Comparison of ENCODE assay signal across 31 cellular contexts in the genomic region with DNA sequence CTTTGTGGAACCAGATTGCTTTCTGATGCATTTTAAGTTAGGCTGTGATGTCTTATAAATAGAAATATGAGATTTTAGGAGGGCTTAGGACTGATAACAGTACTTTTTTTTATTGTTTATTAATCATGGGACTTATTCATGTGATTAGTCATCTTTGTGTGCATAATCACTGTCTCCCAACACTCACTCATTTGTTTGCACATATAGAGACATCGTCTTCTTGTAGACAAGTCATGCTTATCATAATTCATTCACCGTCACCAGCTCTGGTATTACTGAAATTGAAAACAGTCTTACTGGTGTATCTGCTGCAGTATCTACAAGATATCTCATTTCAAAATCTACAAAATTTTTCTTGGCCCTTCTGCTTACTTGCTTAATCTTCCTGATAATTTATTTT. TPM values are rescaled to one million over a fixed set of nuclear protein-coding genes. Genes with fewer than 3 reads are reported as not detected.
DNase-seq lines count a peak whose midpoint lies in the region; ATAC-seq, FAIRE-seq and TF ChIP-seq lines count a peak whose summit lies in the region.
"Had no signal": no experiment of that assay in that cellular context is flagged by ENCODE, and none has a peak within 500 bp of the region (broad histone marks: within the 10 kb centered on the region; RNA-seq: fewer than 3 reads in every experiment).

No MANE protein-coding gene starts in this region.

- H3K4me3 ChIP-seq in A549, result no peak overlapping the region
- H3K4me3 ChIP-seq in brain microvascular endothelial cell (ENCODE audit: low read depth, low read length), result no peak overlapping the region
- no peak overlapping the region for H3K4me3 ChIP-seq in fibroblast of villous mesenchyme (ENCODE audit: low read depth, low read length)
- H3K4me3 ChIP-seq in sigmoid colon, result no peak overlapping the region
- H3K4me3 ChIP-seq: adrenal gland, cardiac muscle cell, stomach had no signal

- TF ChIP-seq POLR2A in A549 (IDR thresholded peaks at IDR 0.05; ENCODE audit: low read length), result no peak
- no peak for TF ChIP-seq POLR2A in sigmoid colon (IDR thresholded peaks at IDR 0.05)

- intact Hi-C loops in sigmoid colon (cut with DNase I), result no loop called here

- H3K27me3 Mint-ChIP-seq in stimulated activated naive CD8-positive, alpha-beta T cell treated with anti-CD3 and anti-CD28 coated beads, Interleukin-15, amount 100 ng/mL, for 72 hours, result no peaks in the 10 kb centered on the region
- H3K27me3 Mint-ChIP-seq: activated CD4-positive, alpha-beta memory T cell treated with anti-CD3 and anti-CD28 coated beads, Interleukin-2, amount 10 ng/mL, durations not matched to agents 7 days and 5 days; IgD-negative memory B cell; naive B cell had no signal

- H3K27ac ChIP-seq in A549, result no peak overlapping the region
- no peak overlapping the region for H3K27ac ChIP-seq in brain microvascular endothelial cell
- no peak overlapping the region for H3K27ac ChIP-seq in sigmoid colon
- H3K27ac ChIP-seq: adrenal gland, cardiac muscle cell, stomach had no signal

- WGBS in A549 (ENCODE audit: missing lambda C conversion rate), result 15% methylated on average over 2 of the region's 2 CpGs
- WGBS in sigmoid colon, 2 donors, result 90 to 94% methylated on average over 2 of the region's 2 CpGs

- POLR2A ChIA-PET in A549 (lab: Yijun Ruan, JAX), result no interaction called here

- H3K27ac Mint-ChIP-seq in stimulated activated naive CD8-positive, alpha-beta T cell treated with anti-CD3 and anti-CD28 coated beads, Interleukin-15, amount 100 ng/mL, for 72 hours, result no peak overlapping the region
- H3K27ac Mint-ChIP-seq: activated CD4-positive, alpha-beta memory T cell treated with anti-CD3 and anti-CD28 coated beads, Interleukin-2, amount 10 ng/mL, durations not matched to agents 7 days and 5 days; IgD-negative memory B cell; WTC11 had no signal

- TF ChIP-seq CTCF in A549 (IDR thresholded peaks at IDR 0.05) (no peak), brain microvascular endothelial cell (IDR thresholded peaks at IDR 0.05; ENCODE audit: low read depth, low read length, missing control alignments) (no peak), fibroblast of villous mesenchyme (IDR thresholded peaks at IDR 0.05; ENCODE audit: insufficient read depth, low read depth, low read length) (no peak), sigmoid colon (IDR thresholded peaks at IDR 0.05) (no peak)

- H3K4me1 ChIP-seq in A549 (peaks cover 7% of the 10 kb centered on the region; the same call in 2 of the 3 replicates), sigmoid colon (no peaks in the 10 kb centered on the region)
- H3K4me1 ChIP-seq: adrenal gland, stomach had no signal

- DNase-seq in A549 (ENCODE audit: low read depth in 1 of 2, low spot score in 1 of 2) (peak; percentile 12 to 39), HCEC 1CT (peak; percentile 39), brain microvascular endothelial cell (peak; percentile 7), fibroblast of villous mesenchyme (ENCODE audit: low read depth) (peak; percentile 17), sigmoid colon (no peak)
- no peak for DNase-seq in effector CD8-positive, alpha-beta T cell (lab: John Stamatoyannopoulos, UW)
- no peak for DNase-seq in stimulated activated naive CD8-positive, alpha-beta T cell treated with anti-CD3 and anti-CD28 coated beads, Interleukin-15, amount 100 ng/mL, for 72 hours
- DNase-seq: ACHN; activated CD4-positive, alpha-beta memory T cell treated with anti-CD3 and anti-CD28 coated beads, Interleukin-2, amount 10 ng/mL, durations not matched to agents 7 days and 5 days; activated T-cell treated with anti-CD3 and anti-CD28 coated beads for 4 hours; adrenal gland; C1 segment of cervical spinal cord; dermis blood vessel endothelial cell; GDM1; glutamatergic neuron; H7; left cardiac atrium; mesenchymal stem cell; naive B cell; NCI-H1436; NCI-H2107; NCI-H510A; NK-92 treated with Interleukin-12 subunit alpha and Interleukin-12 subunit beta, amount 100 ng/mL, for 24 hours; occipital lobe; stomach; trophoblast cell had no signal

- H3K4me1 Mint-ChIP-seq in stimulated activated naive CD8-positive, alpha-beta T cell treated with anti-CD3 and anti-CD28 coated beads, Interleukin-15, amount 100 ng/mL, for 72 hours, result no peaks in the 10 kb centered on the region
- H3K4me1 Mint-ChIP-seq: activated CD4-positive, alpha-beta memory T cell treated with anti-CD3 and anti-CD28 coated beads, Interleukin-2, amount 10 ng/mL, durations not matched to agents 7 days and 5 days; IgD-negative memory B cell; naive B cell; WTC11 had no signal

- no peaks in the 10 kb centered on the region for H3K9me3 Mint-ChIP-seq in stimulated activated naive CD8-positive, alpha-beta T cell treated with anti-CD3 and anti-CD28 coated beads, Interleukin-15, amount 100 ng/mL, for 72 hours
- H3K9me3 Mint-ChIP-seq: activated CD4-positive, alpha-beta memory T cell treated with anti-CD3 and anti-CD28 coated beads, Interleukin-2, amount 10 ng/mL, durations not matched to agents 7 days and 5 days; IgD-negative memory B cell; naive B cell; WTC11 had no signal

- TF ChIP-seq RAD21 in A549 (conservative IDR thresholded peaks at IDR 0.05 in 1 of 2, IDR thresholded peaks at IDR 0.05 in 1 of 2), result no peak

- H3K4me2 ChIP-seq in A549, result peak overlapping the region; percentile 3; the same call in 1 of the 3 replicates

- ATAC-seq in A549 (peak in 1 of 2 experiments; percentile 55; a peak in 4 of 6 replicates), HG02588 (IDR thresholded peaks at IDR 0.05; ENCODE audit: unreplicated experiment) (no peak)
- no peak for ATAC-seq in stimulated activated naive CD8-positive, alpha-beta T cell treated with anti-CD3 and anti-CD28 coated beads, Interleukin-15, amount 100 ng/mL, for 72 hours
- ATAC-seq: left cardiac atrium, WTC11 had no signal

- H3K9me3 ChIP-seq in A549, result no peaks in the 10 kb centered on the region
- H3K9me3 ChIP-seq in sigmoid colon, result no peaks in the 10 kb centered on the region
- H3K9me3 ChIP-seq: adrenal gland, stomach had no signal

- H3K36me3 ChIP-seq in brain microvascular endothelial cell (replicated peaks) (no peaks in the 10 kb centered on the region), sigmoid colon (peaks cover 0 to 29% (median 6%) of the 10 kb centered on the region in 4 donors)
- H3K36me3 ChIP-seq: cardiac muscle cell had no signal

- no peak for FAIRE-seq in A549 (lab: Jason Lieb, UNC)
- FAIRE-seq: RCC 7860 had no signal

- TF ChIP-seq EP300 in A549 (IDR thresholded peaks at IDR 0.05) (no peak), sigmoid colon (IDR thresholded peaks at IDR 0.05) (no peak)

- CTCF ChIA-PET in A549 (lab: Yijun Ruan, JAX), result no interaction called here

- H3K27me3 ChIP-seq in brain microvascular endothelial cell (replicated peaks), result no peaks in the 10 kb centered on the region
- no peaks in the 10 kb centered on the region for H3K27me3 ChIP-seq in sigmoid colon
- H3K27me3 ChIP-seq: adrenal gland, cardiac muscle cell, stomach had no signal

- H3K4me3 Mint-ChIP-seq in stimulated activated naive CD8-positive, alpha-beta T cell treated with anti-CD3 and anti-CD28 coated beads, Interleukin-15, amount 100 ng/mL, for 72 hours, result no peak overlapping the region
- H3K4me3 Mint-ChIP-seq: activated CD4-positive, alpha-beta memory T cell treated with anti-CD3 and anti-CD28 coated beads, Interleukin-2, amount 10 ng/mL, durations not matched to agents 7 days and 5 days; IgD-negative memory B cell; naive B cell; WTC11 had no signal

- in situ Hi-C loops in brain microvascular endothelial cell (cut with HindIII; ENCODE audit: low pct_ligation_motif_present, low sequenced_read_pairs), result no loop called here

TF ChIP-seq in A549, 52 proteins besides CTCF, POLR2A, EP300 and RAD21:
- no peak for TF ChIP-seq FOSL2 (IDR thresholded peaks at IDR 0.05)
- peak; percentile 56 for TF ChIP-seq FOSL2 (CRISPR knock-in tag; IDR thresholded peaks at IDR 0.05)
- TF ChIP-seq, protein P1, sequence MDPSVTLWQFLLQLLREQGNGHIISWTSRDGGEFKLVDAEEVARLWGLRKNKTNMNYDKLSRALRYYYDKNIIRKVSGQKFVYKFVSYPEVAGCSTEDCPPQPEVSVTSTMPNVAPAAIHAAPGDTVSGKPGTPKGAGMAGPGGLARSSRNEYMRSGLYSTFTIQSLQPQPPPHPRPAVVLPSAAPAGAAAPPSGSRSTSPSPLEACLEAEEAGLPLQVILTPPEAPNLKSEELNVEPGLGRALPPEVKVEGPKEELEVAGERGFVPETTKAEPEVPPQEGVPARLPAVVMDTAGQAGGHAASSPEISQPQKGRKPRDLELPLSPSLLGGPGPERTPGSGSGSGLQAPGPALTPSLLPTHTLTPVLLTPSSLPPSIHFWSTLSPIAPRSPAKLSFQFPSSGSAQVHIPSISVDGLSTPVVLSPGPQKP (IDR thresholded peaks at IDR 0.05; ENCODE audit: low read depth, low read length), result no peak

RNA-seq across cellular contexts. Expression of a gene that starts 45.8 kb away (rescaled TPM):
- polyA plus RNA-seq in A549 (2011; rRNA removed) (7.0 and 11.2 TPM in 2 replicates), A549 (2017; fragmentation: RNase III; extraction: RNeasy Plus Mini Kit Qiagen cat#74134 plus additional on column Dnase treatment) (4.2 to 5.5 TPM (median 4.4 TPM) in 3 replicates), sigmoid colon (1 to 10 TPM; 3.7 to 6.9 (median 5.4) TPM)
- polyA plus RNA-seq in A549 (2012; cell fraction: cytosol; rRNA removed), result 3.8 TPM in 2 replicates
- polyA plus RNA-seq in A549 (2012; cell fraction: nucleus; rRNA removed), result 3.1 and 5.0 TPM in 2 replicates
- polyA minus RNA-seq in A549 (2011; rRNA and poly(A)+ RNA removed), result 30.6 and 32.8 TPM in 2 replicates
- total RNA-seq in fibroblast of villous mesenchyme (17.1 and 30.7 TPM in 2 replicates), sigmoid colon (10 to 100 TPM; 28.5 to 45.3 (median 39.1) TPM)

RNA-seq across cellular contexts. Expression of a gene that starts 58.6 kb away (rescaled TPM):
- polyA plus RNA-seq in A549 (2011; rRNA removed), result 65.6 and 104 TPM in 2 replicates
- polyA plus RNA-seq in A549 (2012; cell fraction: cytosol; rRNA removed), result 33.0 and 33.3 TPM in 2 replicates
- polyA plus RNA-seq in A549 (2012; cell fraction: nucleus; rRNA removed), result 14.2 and 15.3 TPM in 2 replicates
- polyA plus RNA-seq in A549 (2017; fragmentation: RNase III; extraction: RNeasy Plus Mini Kit Qiagen cat#74134 plus additional on column Dnase treatment), result 58.7 to 63.9 TPM (median 59.5 TPM) in 3 replicates
- 12.8 and 15.9 TPM in 2 replicates for polyA minus RNA-seq in A549 (2011; rRNA and poly(A)+ RNA removed)
- 15.8 and 33.2 TPM in 2 replicates for total RNA-seq in fibroblast of villous mesenchyme
- 10 to 100 TPM; 39.8 to 47.9 (median 46.1) TPM for total RNA-seq in sigmoid colon
- 10 to 100 TPM; 53.3 to 79.1 (median 69.7) TPM for polyA plus RNA-seq in sigmoid colon

Comparison
In these comparisons a context has a peak if more than half of its experiments do, and no peak if none do; other contexts are left out.
1. DNase-seq: peak in A549 (2 of 2), HCEC 1CT (single experiment), brain microvascular endothelial cell (single experiment) and fibroblast of villous mesenchyme (single experiment); none in sigmoid colon (single experiment), effector CD8-positive, alpha-beta T cell (single experiment) and stimulated activated naive CD8-positive, alpha-beta T cell treated with anti-CD3 and anti-CD28 coated beads, Interleukin-15, amount 100 ng/mL, for 72 hours (0 of 2).